8 cellular contexts compared by ENCODE assay signal in the genomic region with DNA sequence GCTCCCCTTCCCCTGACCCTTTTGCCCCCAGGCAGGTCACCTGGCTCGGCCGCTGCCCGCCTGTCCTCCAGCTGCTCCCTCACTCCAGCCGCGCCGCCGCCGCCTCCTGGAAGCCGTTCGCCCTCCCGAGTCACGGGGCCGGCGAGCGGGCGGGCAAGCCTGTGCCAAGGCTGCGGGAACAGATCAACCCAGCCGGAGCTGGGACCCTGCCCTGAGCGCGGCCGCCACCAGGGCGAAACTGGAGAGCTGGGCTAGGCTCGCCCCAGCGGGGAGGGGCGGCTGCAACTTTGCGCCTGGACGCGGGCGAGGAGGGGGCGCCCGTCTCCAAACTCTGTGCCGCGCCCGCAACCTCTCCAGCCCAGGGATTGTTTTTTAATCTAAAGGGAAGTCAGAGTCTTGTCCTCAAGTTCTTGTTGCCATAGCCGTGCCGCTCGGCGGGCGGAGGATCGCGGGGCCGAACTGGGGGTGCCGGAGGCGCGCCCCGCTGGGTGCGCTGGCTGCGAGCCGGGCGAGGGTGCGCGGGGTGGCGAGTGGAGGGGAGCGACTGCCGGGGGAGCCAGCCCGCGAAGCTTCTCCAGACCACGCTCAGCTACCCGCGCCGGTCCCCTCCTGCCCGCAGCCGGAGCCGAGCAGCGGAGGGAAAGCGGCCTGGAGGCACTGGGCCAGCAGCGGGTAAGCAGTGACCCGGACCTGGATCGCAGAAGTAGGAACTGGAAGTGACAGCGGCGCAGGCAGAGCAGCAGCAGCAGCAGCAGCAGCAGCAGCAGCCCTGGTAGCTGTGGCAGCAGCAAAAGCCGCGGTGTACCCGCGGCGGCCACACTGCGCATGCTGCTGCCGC. TPM values are rescaled to one million over a fixed set of nuclear protein-coding genes. Genes with fewer than 3 reads are reported as not detected.
DNase-seq lines count a peak whose midpoint lies in the region; ATAC-seq, FAIRE-seq and TF ChIP-seq lines count a peak whose summit lies in the region.

No MANE protein-coding gene starts in this region.

- no peaks in the 10 kb centered on the region for H3K9me2 ChIP-seq in GM23338 (ENCODE audit: insufficient read depth)

- H3K27me3 ChIP-seq in GM23338 (ENCODE audit: insufficient read depth), result peaks cover 19% of the 10 kb centered on the region
- H3K27me3 ChIP-seq in K562 (ENCODE audit: control insufficient read depth in 2 of 2, insufficient read depth in 2 of 2, low read length in 2 of 2), result no peaks in the 10 kb centered on the region
- H3K27me3 ChIP-seq in iPS-15b (ENCODE audit: control insufficient read depth, insufficient read depth, low read length), result no peaks in the 10 kb centered on the region
- no peaks in the 10 kb centered on the region for H3K27me3 ChIP-seq in gastrocnemius medialis

- CTCF ChIA-PET in K562 (lab: Yijun Ruan, JAX; ENCODE audit: low intra/inter-chr PET ratio), result no interaction called here

- no peak for FAIRE-seq in K562 (lab: Jason Lieb, UNC)

- no peaks in the 10 kb centered on the region; the same call in 1 of the 2 replicates for H3F3A ChIP-seq in GM23338 (replicated peaks; ENCODE audit: low read depth)

- H3K36me3 Mint-ChIP-seq in GM23338 (ENCODE audit: low read depth), result peaks cover 2% of the 10 kb centered on the region; the same call in 2 of the 3 replicates
- peaks cover 31% of the 10 kb centered on the region for H3K36me3 Mint-ChIP-seq in T-helper 1 cell treated with Interleukin-12 subunit alpha and Interleukin-12 subunit beta and Interleukin-4 antibody, amounts not matched to agents 30 μg/mL and 1 μg/mL, for 36 hours (ENCODE audit: low read depth)

- H3K36me3 ChIP-seq in GM23338 (ENCODE audit: insufficient read depth), result no peaks in the 10 kb centered on the region
- H3K36me3 ChIP-seq in K562 (ENCODE audit: control insufficient read depth, insufficient read depth, low read length), result no peaks in the 10 kb centered on the region; the same call in 2 of the 3 replicates
- no peaks in the 10 kb centered on the region for H3K36me3 ChIP-seq in iPS-15b (ENCODE audit: control insufficient read depth, insufficient read depth, low read length)
- H3K36me3 ChIP-seq in gastrocnemius medialis, result no peaks in the 10 kb centered on the region

- H3K4me3 ChIP-seq in GM12864 (ENCODE audit: low read depth, low read length), result peak overlapping the region; percentile 65
- peak overlapping the region; percentile 69 for H3K4me3 ChIP-seq in GM23338
- H3K4me3 ChIP-seq in K562, result peak overlapping the region; percentile 68
- peak overlapping the region; percentile 61 for H3K4me3 ChIP-seq in iPS-15b (ENCODE audit: low read depth, low read length)
- peak overlapping the region; percentile 62 to 82 (median 70) for H3K4me3 ChIP-seq in gastrocnemius medialis

- no peaks in the 10 kb centered on the region for H3K9me1 ChIP-seq in K562 (ENCODE audit: control insufficient read depth, insufficient read depth, low read length)

- H3K9me3 Mint-ChIP-seq in GM23338, result no peaks in the 10 kb centered on the region
- no peaks in the 10 kb centered on the region for H3K9me3 Mint-ChIP-seq in T-helper 1 cell treated with Interleukin-12 subunit alpha and Interleukin-12 subunit beta and Interleukin-4 antibody, amounts not matched to agents 30 μg/mL and 1 μg/mL, for 36 hours

- H3K9me3 ChIP-seq in K562 (replicated peaks; ENCODE audit: control insufficient read depth, insufficient read depth, low read depth, low read length), result no peaks in the 10 kb centered on the region; the same call in 1 of the 2 replicates
- H3K9me3 ChIP-seq in iPS-15b (ENCODE audit: control insufficient read depth, insufficient read depth, low read length), result no peaks in the 10 kb centered on the region
- no peaks in the 10 kb centered on the region for H3K9me3 ChIP-seq in gastrocnemius medialis

- H3K4me2 ChIP-seq in GM23338 (peak overlapping the region; percentile 88), K562 (ENCODE audit: insufficient read depth, low read length) (peak overlapping the region; percentile 75)

- H4K20me1 ChIP-seq in GM23338 (replicated peaks; ENCODE audit: insufficient read depth) (no peaks in the 10 kb centered on the region), K562 (replicated peaks; ENCODE audit: control insufficient read depth, insufficient read depth, low read length) (no peaks in the 10 kb centered on the region)

- H3K79me2 ChIP-seq in GM23338 (replicated peaks; ENCODE audit: insufficient read depth) (no peaks in the 10 kb centered on the region), K562 (ENCODE audit: control insufficient read depth, insufficient read depth, low read length) (peaks cover 10% of the 10 kb centered on the region; the same call in 1 of the 3 replicates)

- H3K4me1 Mint-ChIP-seq in GM23338, result peaks cover 13% of the 10 kb centered on the region; the same call in 2 of the 3 replicates
- peaks cover 53% of the 10 kb centered on the region for H3K4me1 Mint-ChIP-seq in T-helper 1 cell treated with Interleukin-12 subunit alpha and Interleukin-12 subunit beta and Interleukin-4 antibody, amounts not matched to agents 30 μg/mL and 1 μg/mL, for 36 hours (ENCODE audit: low read depth)

- H3K4me1 ChIP-seq in GM23338 (ENCODE audit: insufficient read depth) (peaks cover 13% of the 10 kb centered on the region; the same call in 1 of the 2 replicates), K562 (replicated peaks in 1 of 2; ENCODE audit: control insufficient read depth in 2 of 2, insufficient read depth in 2 of 2, low read length in 2 of 2) (peaks cover 16 to 19% of the 10 kb centered on the region in 2 experiments), iPS-15b (ENCODE audit: control insufficient read depth, insufficient read depth, low read length) (peaks cover 3% of the 10 kb centered on the region), gastrocnemius medialis (peaks cover 12 to 20% of the 10 kb centered on the region in 2 donors)

- WGBS in K562 (ENCODE audit: insufficient coverage, low coverage, missing lambda C conversion rate), result under 1% methylated on average over 21 of the region's 78 CpGs

- no peak for TF ChIP-seq EP300 in K562 (IDR thresholded peaks at IDR 0.05; ENCODE audit: low read length)

- in situ Hi-C loops in K562 (cut with MboI) (no loop called here), gastrocnemius medialis (cut with MboI; ENCODE audit: low sequenced_read_pairs in 4 of 4) (no loop called here)

- POLR2A ChIA-PET in K562 (lab: Yijun Ruan, JAX), result interaction anchor here (0.6 to 4.0 kb wide), 8 partner anchors 11 to 559 kb away, joined by 3 to 14 read pairs (median 4); a partner anchor contains a TSS

- TF ChIP-seq CTCF in GM12864 (IDR thresholded peaks at IDR 0.05; ENCODE audit: low read depth, low read length, missing control alignments), result peak; percentile 2
- peak in 1 of 2 experiments; percentile 20; a peak in 2 of 4 replicates for TF ChIP-seq CTCF in GM23338 (conservative IDR thresholded peaks at IDR 0.05; ENCODE audit: low read depth in 2 of 2)
- peak; percentile 43 to 66 (median 50); a peak in 5 of 6 replicates for TF ChIP-seq CTCF in K562 (IDR thresholded peaks at IDR 0.05 in 2 of 3, conservative IDR thresholded peaks at IDR 0.05 in 1 of 3; ENCODE audit: insufficient read depth in 2 of 3, low read depth in 1 of 3, low read length in 3 of 3)
- peak; percentile 36 to 60 (median 56) for TF ChIP-seq CTCF in gastrocnemius medialis (IDR thresholded peaks at IDR 0.05 in 4 of 5, conservative IDR thresholded peaks at IDR 0.05 in 1 of 5)

- H3K27ac ChIP-seq in GM23338 (ENCODE audit: low read depth) (no peak overlapping the region), K562 (ENCODE audit: extremely low read depth, low read depth, low read length) (peak overlapping the region; percentile 82), gastrocnemius medialis (peak overlapping the region; percentile 91 to 99 (median 96))

- peak; percentile 28 to 38; a peak in 3 of 4 replicates for TF ChIP-seq RAD21 in K562 (CRISPR knock-in tag; conservative IDR thresholded peaks at IDR 0.05 in 1 of 2, IDR thresholded peaks at IDR 0.05 in 1 of 2)

- H3K27ac Mint-ChIP-seq in GM23338, result no peak overlapping the region
- H3K27ac Mint-ChIP-seq in T-helper 1 cell treated with Interleukin-12 subunit alpha and Interleukin-12 subunit beta and Interleukin-4 antibody, amounts not matched to agents 30 μg/mL and 1 μg/mL, for 36 hours, result peak overlapping the region; percentile 93

- peaks cover 2% of the 10 kb centered on the region for H3K27me3 Mint-ChIP-seq in GM23338 (ENCODE audit: insufficient read depth, low read depth, poor library complexity)
- H3K27me3 Mint-ChIP-seq in T-helper 1 cell treated with Interleukin-12 subunit alpha and Interleukin-12 subunit beta and Interleukin-4 antibody, amounts not matched to agents 30 μg/mL and 1 μg/mL, for 36 hours (ENCODE audit: low read depth), result no peaks in the 10 kb centered on the region

- TSS peak; percentile 69 for BruUV-seq in K562 (replicated peaks; lab: Mats Ljungman, UMichigan)

- H3K9ac ChIP-seq in K562 (ENCODE audit: insufficient read depth in 1 of 2, low read depth in 2 of 2, low read length in 2 of 2) (peak overlapping the region; percentile 73 to 93), iPS-15b (ENCODE audit: low read depth, low read length) (peak overlapping the region; percentile 54)

- H3K4me3 Mint-ChIP-seq in GM23338, result peak overlapping the region; percentile 74
- peak overlapping the region; percentile 79 for H3K4me3 Mint-ChIP-seq in T-helper 1 cell treated with Interleukin-12 subunit alpha and Interleukin-12 subunit beta and Interleukin-4 antibody, amounts not matched to agents 30 μg/mL and 1 μg/mL, for 36 hours

- ATAC-seq in GM23338, result peak; percentile 92
- peak; percentile 90 for ATAC-seq in K562
- peak; percentile 72 to 74 for ATAC-seq in gastrocnemius medialis

- TF ChIP-seq POLR2A in K562 (conservative IDR thresholded peaks at IDR 0.05), result peak; percentile 37; the same call in 1 of the 2 replicates
- TF ChIP-seq POLR2A in gastrocnemius medialis (IDR thresholded peaks at IDR 0.05), result peak; percentile 43 to 56

- H2AFZ ChIP-seq in GM23338 (peak overlapping the region; percentile 83), K562 (ENCODE audit: low read depth, low read length) (peak overlapping the region; percentile 89)

- intact Hi-C loops in K562 (cut with micrococcal nuclease) (loop anchor here (2.0 to 5.0 kb wide), 4 partner anchors 19 to 157 kb away; no protein-coding TSS in a partner anchor), gastrocnemius medialis (cut with DNase I; ENCODE audit: low total_unique reads) (loop anchor here (5.0 kb wide), 2 partner anchors 40 to 580 kb away; no protein-coding TSS in a partner anchor)

- peak; percentile 27 for DNase-seq in GM12864 (ENCODE audit: low read depth)
- peak; percentile 72 for DNase-seq in GM23338 (ENCODE audit: low spot score)
- DNase-seq in Kasumi-1 (lab: John Stamatoyannopoulos, UW), result peak; percentile 38 to 40
- peak; percentile 66 to 76 (median 69) for DNase-seq in K562 (ENCODE audit: extremely low read depth in 1 of 4, low spot score in 3 of 4)
- DNase-seq in gastrocnemius medialis, result peak; percentile 53 to 80
- no peak for DNase-seq in dedifferentiated amniotic fluid mesenchymal stem cell (ENCODE audit: extremely low spot score)

RNA-seq across cellular contexts. Expression of a gene that starts 13.4 kb away (rescaled TPM):
- total RNA-seq in GM23338 (2014; rRNA removed; shearing (Covaris generic)), result 4.9 and 6.0 TPM in 2 replicates
- polyA plus RNA-seq in GM23338 (2016; fragmentation: Nextera tagmentation; extraction: Ambion mirVana) (1.4 and 2.5 TPM in 2 replicates), K562 (2011; rRNA removed) (15.1 and 15.3 TPM in 2 replicates), K562 (2014; fragmentation: Illumina TruSeq; extraction: Trizol) (15.2 and 18.0 TPM in 2 replicates), K562 (2014; fragmentation: Nextera tagmentation; extraction: Ambion mirVana) (1 to 10 TPM; 2.9 to 5.0 TPM), K562 (2014; rRNA removed) (13.3 and 14.1 TPM in 2 replicates)
- 2.3 and 4.7 TPM in 2 replicates for total RNA-seq in K562 (2011; cell fraction: chromatin; rRNA removed; ENCODE audit: low replicate concordance)
- 1.3 TPM in 2 replicates for total RNA-seq in K562 (2011; cell fraction: nucleolus; rRNA removed)
- 2.0 and 4.1 TPM in 2 replicates for total RNA-seq in K562 (2011; cell fraction: nucleoplasm; rRNA removed)
- total RNA-seq in K562 (2014; rRNA removed) (7.4 and 9.5 TPM in 2 replicates), K562 (2014; rRNA removed; fragmentation: Illumina TruSeq; extraction: Trizol) (14.3 and 15.9 TPM in 2 replicates), K562 (2015; rRNA removed; fragmentation: Illumina TruSeq; extraction: Trizol) (20.7 and 22.1 TPM in 2 replicates), K562 (2021) (10.4 and 10.9 TPM in 2 replicates), gastrocnemius medialis (10 to 100 TPM; 15.0 to 29.9 (median 24.5) TPM)
- 4.4 and 8.8 TPM in 2 replicates for polyA plus RNA-seq in K562 (2011; cell fraction: cytosol; rRNA removed)
- 8.9 and 13.1 TPM in 2 replicates for polyA plus RNA-seq in K562 (2011; cell fraction: nucleus; rRNA removed)
- polyA plus RNA-seq in K562 (2012), result 24.2 and 44.4 TPM in 2 replicates
- polyA minus RNA-seq in K562 (2011; rRNA and poly(A)+ RNA removed), result 13.3 and 15.4 TPM in 2 replicates
- 4.0 and 5.6 TPM in 2 replicates for polyA minus RNA-seq in K562 (2011; cell fraction: cytosol; rRNA and poly(A)+ RNA removed)
- 2.4 and 7.1 TPM in 2 replicates for polyA minus RNA-seq in K562 (2011; cell fraction: nucleus; rRNA and poly(A)+ RNA removed)
